22 cellular contexts compared by ENCODE assay signal in the genomic region with DNA sequence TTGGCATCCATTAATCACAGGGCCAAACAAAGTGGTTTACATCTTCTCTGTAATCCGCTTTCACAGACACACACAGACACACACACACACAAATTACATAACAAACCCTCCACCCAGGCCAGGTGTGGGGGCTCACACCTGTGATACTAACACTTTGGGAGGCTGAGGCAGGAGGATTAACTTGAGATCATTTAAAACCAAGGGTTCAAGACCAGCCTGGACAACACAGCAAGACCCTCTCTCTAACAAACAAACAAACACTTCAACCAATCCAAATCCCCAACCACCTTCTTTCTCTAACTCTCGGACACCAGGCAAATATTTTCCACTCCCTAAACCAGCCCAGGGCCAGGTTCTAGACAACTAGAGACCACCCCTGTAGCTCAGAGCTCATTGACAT.
DNase-seq lines count a peak whose midpoint lies in the region; ATAC-seq and TF ChIP-seq lines count a peak whose summit lies in the region.
"Had no signal": no experiment of that assay in that cellular context is flagged by ENCODE, and none has a peak within 500 bp of the region (broad histone marks: within the 10 kb centered on the region; RNA-seq: fewer than 3 reads in every experiment).

No MANE protein-coding gene starts in this region.

- no peaks in the 10 kb centered on the region; the same call in 2 of the 3 replicates for H3K9me3 Mint-ChIP-seq in GM23338
- no peaks in the 10 kb centered on the region for H3K9me3 Mint-ChIP-seq in chondrocyte (ENCODE audit: low read depth)
- H3K9me3 Mint-ChIP-seq in neural progenitor cell: no peaks in the 10 kb centered on the region
- H3K9me3 Mint-ChIP-seq: CD14-positive monocyte; CD4-positive, alpha-beta T cell; CD8-positive, alpha-beta memory T cell had no signal

- TF ChIP-seq CTCF in GM23338 (conservative IDR thresholded peaks at IDR 0.05; ENCODE audit: low read depth in 2 of 2) (no peak), HEK293 (tag by site-specific recombination; IDR thresholded peaks at IDR 0.05) (no peak), chondrocyte (IDR thresholded peaks at IDR 0.05) (no peak), neural progenitor cell (IDR thresholded peaks at IDR 0.05) (no peak), PC-9 (conservative IDR thresholded peaks at IDR 0.05) (no peak)

- H3K27me3 Mint-ChIP-seq in GM23338 (ENCODE audit: insufficient read depth, low read depth, poor library complexity) (peaks cover 3% of the 10 kb centered on the region), chondrocyte (ENCODE audit: low read depth) (no peaks in the 10 kb centered on the region), neural progenitor cell (ENCODE audit: insufficient read depth, low read depth) (peaks cover 5% of the 10 kb centered on the region)
- H3K27me3 Mint-ChIP-seq: CD4-positive, alpha-beta T cell; CD8-positive, alpha-beta memory T cell had no signal

- CTCF ChIA-PET in HEK293 (lab: Yijun Ruan, JAX) (interaction anchor here (0.8 kb wide), 1 partner anchor 16 kb away, joined by 3 read pairs; no protein-coding TSS in a partner anchor), PC-9 (lab: Charles Lee) (interaction anchor here (0.6 kb wide), 1 partner anchor 27 kb away, joined by 4 read pairs; no protein-coding TSS in a partner anchor)

- no TSS peak for BruUV-seq in PC-9 (replicated peaks; lab: Mats Ljungman, UMichigan)

- no peaks in the 10 kb centered on the region for H3K36me3 ChIP-seq in GM23338 (ENCODE audit: insufficient read depth)
- H3K36me3 ChIP-seq in HEK293 (ENCODE audit: control insufficient read depth in 2 of 2, insufficient read depth in 1 of 2, low read length in 2 of 2): no peaks in the 10 kb centered on the region
- no peaks in the 10 kb centered on the region for H3K36me3 ChIP-seq in neural progenitor cell
- H3K36me3 ChIP-seq in PC-9 (ENCODE audit: low read depth): no peaks in the 10 kb centered on the region
- H3K36me3 ChIP-seq: BE2C; BLaER1 treated with 17β-estradiol and CSF1 and Interleukin-3, amounts not matched to agents 10 nM and 100 nM; HAP-1 had no signal

- no peaks in the 10 kb centered on the region for H3K27me3 ChIP-seq in GM23338 (ENCODE audit: insufficient read depth)
- no peaks in the 10 kb centered on the region for H3K27me3 ChIP-seq in neural progenitor cell
- no peaks in the 10 kb centered on the region for H3K27me3 ChIP-seq in PC-9 (ENCODE audit: insufficient read depth, low read depth)
- H3K27me3 ChIP-seq: BE2C; BLaER1 treated with 17β-estradiol and CSF1 and Interleukin-3, amounts not matched to agents 10 nM and 100 nM had no signal

- H3K27ac Mint-ChIP-seq in GM23338 (no peak overlapping the region), chondrocyte (ENCODE audit: unreplicated experiment) (no peak overlapping the region), neural progenitor cell (no peak overlapping the region)
- H3K27ac Mint-ChIP-seq: CD14-positive monocyte; CD4-positive, alpha-beta T cell had no signal

- DNase-seq in GM23338 (ENCODE audit: low spot score): no peak
- DNase-seq in chondrocyte (ENCODE audit: low spot score): peak; percentile 40
- peak; percentile 4 for DNase-seq in neural progenitor cell (ENCODE audit: low spot score)
- no peak for DNase-seq in amygdala (lab: John Stamatoyannopoulos, UW)
- no peak for DNase-seq in NCI-H1092 treated with DMSO at 0.1 percent for 48 hours (lab: John Stamatoyannopoulos, UW)
- DNase-seq in PC-9: no peak
- DNase-seq: 8988T; ACHN; AML-193; BE2C; CD4-positive, alpha-beta T cell; CD8-positive, alpha-beta memory T cell; DMS 273 treated with DMSO at 0.1 percent for 48 hours; DMS79; EL; GDM1 had no signal

- H3K27ac ChIP-seq in GM23338 (ENCODE audit: low read depth) (no peak overlapping the region), HEK293 (ENCODE audit: extremely low read depth, low read depth, low read length) (no peak overlapping the region), neural progenitor cell (no peak overlapping the region), PC-9 (no peak overlapping the region)
- H3K27ac ChIP-seq: A549; BLaER1 treated with 17β-estradiol and CSF1 and Interleukin-3, amounts not matched to agents 10 nM and 100 nM had no signal

- no peaks in the 10 kb centered on the region for H3K4me1 Mint-ChIP-seq in GM23338
- H3K4me1 Mint-ChIP-seq in chondrocyte (ENCODE audit: low read depth): peaks cover 32% of the 10 kb centered on the region
- no peaks in the 10 kb centered on the region for H3K4me1 Mint-ChIP-seq in neural progenitor cell
- H3K4me1 Mint-ChIP-seq: CD14-positive monocyte; CD8-positive, alpha-beta memory T cell had no signal

- H4K20me1 ChIP-seq in GM23338 (replicated peaks; ENCODE audit: insufficient read depth) (no peaks in the 10 kb centered on the region), neural progenitor cell (ENCODE audit: low read depth) (no peaks in the 10 kb centered on the region), PC-9 (ENCODE audit: insufficient read depth) (no peaks in the 10 kb centered on the region)
- H4K20me1 ChIP-seq: BLaER1 treated with 17β-estradiol and CSF1 and Interleukin-3, amounts not matched to agents 10 nM and 100 nM had no signal

- no peak overlapping the region for H3K4me3 Mint-ChIP-seq in GM23338
- no peak overlapping the region for H3K4me3 Mint-ChIP-seq in chondrocyte (ENCODE audit: unreplicated experiment)
- no peak overlapping the region for H3K4me3 Mint-ChIP-seq in neural progenitor cell
- H3K4me3 Mint-ChIP-seq: CD14-positive monocyte; CD4-positive, alpha-beta T cell; CD8-positive, alpha-beta memory T cell had no signal

- H3K79me2 ChIP-seq in GM23338 (replicated peaks; ENCODE audit: insufficient read depth) (no peaks in the 10 kb centered on the region), neural progenitor cell (ENCODE audit: low read depth) (no peaks in the 10 kb centered on the region), PC-9 (ENCODE audit: low read depth) (no peaks in the 10 kb centered on the region)

- H3K4me3 ChIP-seq in GM23338 (no peak overlapping the region), HEK293 (ENCODE audit: low read depth, low read length) (no peak overlapping the region), neural progenitor cell (no peak overlapping the region), PC-9 (no peak overlapping the region)
- H3K4me3 ChIP-seq: A549; BLaER1 treated with 17β-estradiol and CSF1 and Interleukin-3, amounts not matched to agents 10 nM and 100 nM; GM12878; HAP-1 had no signal

- no peaks in the 10 kb centered on the region for H3K36me3 Mint-ChIP-seq in GM23338 (ENCODE audit: low read depth)
- no peaks in the 10 kb centered on the region for H3K36me3 Mint-ChIP-seq in chondrocyte (ENCODE audit: low read depth)
- no peaks in the 10 kb centered on the region for H3K36me3 Mint-ChIP-seq in neural progenitor cell
- H3K36me3 Mint-ChIP-seq: CD14-positive monocyte; CD8-positive, alpha-beta memory T cell had no signal

- no peak overlapping the region for H3K4me2 ChIP-seq in GM23338
- no peak overlapping the region for H3K4me2 ChIP-seq in neural progenitor cell
- H3K4me2 ChIP-seq in PC-9: no peak overlapping the region
- H3K4me2 ChIP-seq: A549; BLaER1 treated with 17β-estradiol and CSF1 and Interleukin-3, amounts not matched to agents 10 nM and 100 nM had no signal

- ATAC-seq in GM23338: no peak
- ATAC-seq: A549, GM12878 had no signal

- H3F3A ChIP-seq in GM23338 (replicated peaks; ENCODE audit: low read depth) (no peaks in the 10 kb centered on the region), neural progenitor cell (ENCODE audit: low read depth) (no peaks in the 10 kb centered on the region), PC-9 (ENCODE audit: insufficient read depth, low read depth) (peaks cover 24% of the 10 kb centered on the region)

- intact Hi-C loops in PC-9 (cut with micrococcal nuclease; ENCODE audit: unreplicated experiment): no loop called here

- H3K9ac ChIP-seq in neural progenitor cell: no peak overlapping the region
- H3K9ac ChIP-seq: BLaER1 treated with 17β-estradiol and CSF1 and Interleukin-3, amounts not matched to agents 10 nM and 100 nM had no signal

- H3K9me2 ChIP-seq in GM23338 (ENCODE audit: insufficient read depth): no peaks in the 10 kb centered on the region
- H3K9me2 ChIP-seq in PC-9 (ENCODE audit: insufficient read depth): no peaks in the 10 kb centered on the region

- H3K4me1 ChIP-seq in GM23338 (ENCODE audit: insufficient read depth) (no peaks in the 10 kb centered on the region), HEK293 (ENCODE audit: control insufficient read depth, insufficient read depth, low read length) (no peaks in the 10 kb centered on the region), neural progenitor cell (no peaks in the 10 kb centered on the region), PC-9 (replicated peaks; ENCODE audit: insufficient read depth) (peaks cover 22% of the 10 kb centered on the region)
- H3K4me1 ChIP-seq: BE2C; BLaER1 treated with 17β-estradiol and CSF1 and Interleukin-3, amounts not matched to agents 10 nM and 100 nM; HAP-1 had no signal

- POLR2A ChIA-PET in HEK293 (lab: Yijun Ruan, JAX): no interaction called here
- POLR2A ChIA-PET in PC-9 (lab: Charles Lee; ENCODE audit: unreplicated experiment): no interaction called here

- H2AFZ ChIP-seq in GM23338 (peak overlapping the region; percentile 87; the same call in 1 of the 2 replicates), neural progenitor cell (replicated peaks) (no peak overlapping the region), PC-9 (no peak overlapping the region)

- no peaks in the 10 kb centered on the region for H3K9me3 ChIP-seq in HEK293 (ENCODE audit: control insufficient read depth, insufficient read depth, low read depth, low read length)
- no peaks in the 10 kb centered on the region for H3K9me3 ChIP-seq in neural progenitor cell (ENCODE audit: low read depth)
- H3K9me3 ChIP-seq in PC-9 (ENCODE audit: insufficient read depth, low read depth): no peaks in the 10 kb centered on the region
- H3K9me3 ChIP-seq: A549; BE2C; BLaER1 treated with 17β-estradiol and CSF1 and Interleukin-3, amounts not matched to agents 10 nM and 100 nM; HAP-1 had no signal

TF ChIP-seq in HEK293, 187 proteins besides CTCF, POLR2A, EP300 and RAD21 (continues in another document):
- no peak for TF ChIP-seq ZNF398 (tag by site-specific recombination; IDR thresholded peaks at IDR 0.05)
- no peak for TF ChIP-seq ZNF544 (tag by site-specific recombination; IDR thresholded peaks at IDR 0.05)

Comparison
In these comparisons a context has a peak if more than half of its experiments do, and no peak if none do; other contexts are left out.
1. DNase-seq: peak in chondrocyte (single experiment) and neural progenitor cell (single experiment); none in GM23338 (single experiment), amygdala (0 of 56), NCI-H1092 treated with DMSO at 0.1 percent for 48 hours (single experiment) and PC-9 (0 of 2).